Comparison of ENCODE assay signal across 8 cellular contexts in genomic region chr5:891837-892389, GRCh38. TPM values are rescaled to one million over a fixed set of nuclear protein-coding genes. Genes with fewer than 3 reads are reported as not detected.
DNase-seq lines count a peak whose midpoint lies in the region; ATAC-seq and TF ChIP-seq lines count a peak whose summit lies in the region.

No MANE protein-coding gene starts in this region.

- H3K79me2 ChIP-seq in KMS-11 (ENCODE audit: insufficient read depth, low read depth) (peaks cover 57% of the 10 kb centered on the region), hepatocyte (peaks cover 39% of the 10 kb centered on the region)

- H2AFZ ChIP-seq in KMS-11 (ENCODE audit: low read depth) (peak overlapping the region; percentile 48), hepatocyte (peak overlapping the region; percentile 89)

- H3K27me3 ChIP-seq in KMS-11 (ENCODE audit: insufficient read depth, low read depth) (no peaks in the 10 kb centered on the region), adrenal gland (no peaks in the 10 kb centered on the region), hepatocyte (no peaks in the 10 kb centered on the region), gastrocnemius medialis (no peaks in the 10 kb centered on the region)

- peak; percentile 8 for DNase-seq in A172 (ENCODE audit: low spot score)
- peak; percentile 64 for DNase-seq in GM13976 (ENCODE audit: low spot score)
- peak in 5 of 7 donors; percentile 23 to 40 (median 25) for DNase-seq in adrenal gland
- peak; percentile 38 for DNase-seq in hepatocyte (ENCODE audit: low spot score)
- no peak for DNase-seq in gastrocnemius medialis
- DNase-seq in HuH-7 (ENCODE audit: low spot score) = no peak

- TF ChIP-seq CTCF in GM13976 (IDR thresholded peaks at IDR 0.05; ENCODE audit: borderline replicate concordance, control extremely low read depth, extremely low read depth, insufficient read depth, missing control alignments) (no peak), KMS-11 (conservative IDR thresholded peaks at IDR 0.05; ENCODE audit: low read depth, low read length) (no peak), adrenal gland (IDR thresholded peaks at IDR 0.05) (no peak), hepatocyte (IDR thresholded peaks at IDR 0.05; ENCODE audit: poor library complexity) (no peak), gastrocnemius medialis (IDR thresholded peaks at IDR 0.05 in 4 of 5, conservative IDR thresholded peaks at IDR 0.05 in 1 of 5) (no peak)

- in situ Hi-C loops in GM13976 (cut with MboI; ENCODE audit: low sequenced_read_pairs, unreplicated experiment) = no loop called here
- in situ Hi-C loops in gastrocnemius medialis (cut with MboI; ENCODE audit: low sequenced_read_pairs in 4 of 4) = no loop called here

- H3K36me3 ChIP-seq in KMS-11 (ENCODE audit: insufficient read depth) (peaks cover 11% of the 10 kb centered on the region; the same call in 1 of the 2 replicates), adrenal gland (replicated peaks in 1 of 2) (peaks cover 0 to 35% of the 10 kb centered on the region in 2 donors), hepatocyte (replicated peaks; ENCODE audit: insufficient read depth, low read depth) (no peaks in the 10 kb centered on the region), gastrocnemius medialis (peaks cover 0 to 43% of the 10 kb centered on the region in 2 donors)

- no peaks in the 10 kb centered on the region for H3K9me3 ChIP-seq in adrenal gland (replicated peaks in 1 of 3)
- H3K9me3 ChIP-seq in hepatocyte (ENCODE audit: low read depth) = no peaks in the 10 kb centered on the region
- no peaks in the 10 kb centered on the region for H3K9me3 ChIP-seq in gastrocnemius medialis

- WGBS in adrenal gland, 4 donors = 9 to 15% (median 13%) methylated on average over 17 to 25 of the region's 25 CpGs
- WGBS in hepatocyte (ENCODE audit: low lambda C conversion rate, missing lambda C conversion rate) = 15% methylated on average over 24 of the region's 25 CpGs

- H3K4me3 ChIP-seq in KMS-11 (IDR thresholded peaks at IDR 0.05; ENCODE audit: insufficient read depth, low read depth, low read length) = no peak overlapping the region
- peak overlapping the region; percentile 1 to 100 (median 64) for H3K4me3 ChIP-seq in adrenal gland
- peak overlapping the region; percentile 85 for H3K4me3 ChIP-seq in hepatocyte
- peak overlapping the region; percentile 73 to 88 (median 78) for H3K4me3 ChIP-seq in gastrocnemius medialis

- peak overlapping the region; percentile 75 for H3K9ac ChIP-seq in KMS-11

- H3K27ac ChIP-seq in KMS-11 (peak overlapping the region; percentile 41), adrenal gland (peak overlapping the region in 4 of 5 donors; percentile 71 to 98 (median 76)), hepatocyte (peak overlapping the region; percentile 99), gastrocnemius medialis (peak overlapping the region; percentile 83 to 96 (median 92))

- no peaks in the 10 kb centered on the region for H3K9me2 ChIP-seq in hepatocyte (replicated peaks; ENCODE audit: insufficient read depth)

- H3K4me1 ChIP-seq in KMS-11 (ENCODE audit: low read depth, poor library complexity, severe bottlenecking) = peaks cover 20% of the 10 kb centered on the region
- H3K4me1 ChIP-seq in adrenal gland (replicated peaks in 1 of 2) = peaks cover 8 to 17% of the 10 kb centered on the region in 2 donors
- peaks cover 10% of the 10 kb centered on the region for H3K4me1 ChIP-seq in hepatocyte (ENCODE audit: insufficient read depth)
- peaks cover 15 to 16% of the 10 kb centered on the region in 2 donors for H3K4me1 ChIP-seq in gastrocnemius medialis

- ATAC-seq in gastrocnemius medialis (peak; percentile 45 to 57), GM18858 (IDR thresholded peaks at IDR 0.05; ENCODE audit: unreplicated experiment) (no peak)

- H4K20me1 ChIP-seq in KMS-11 (ENCODE audit: insufficient read depth) (no peaks in the 10 kb centered on the region), hepatocyte (ENCODE audit: insufficient read depth, poor library complexity, severe bottlenecking) (no peaks in the 10 kb centered on the region)

- intact Hi-C loops in adrenal gland (cut with DNase I) (loop anchor here in 1 of 2 donors (10.0 kb wide), 1 partner anchor 417 kb away; no protein-coding TSS in a partner anchor), gastrocnemius medialis (cut with DNase I; ENCODE audit: low total_unique reads) (loop anchor here (1.0 to 10.0 kb wide), 4 partner anchors 107 to 453 kb away; partner anchors contain the start of genes CEP72, CLPTM1L, TPPP and ZDHHC11B)

- H3K4me2 ChIP-seq in KMS-11 (peak overlapping the region; percentile 91), hepatocyte (peak overlapping the region; percentile 98)

- no peak for TF ChIP-seq POLR2A in adrenal gland (IDR thresholded peaks at IDR 0.05)
- TF ChIP-seq POLR2A in gastrocnemius medialis (IDR thresholded peaks at IDR 0.05) = no peak

RNA-seq across cellular contexts. Expression of gene BRD9, which starts 0.7 kb away (rescaled TPM):
- total RNA-seq in A172 (2014; rRNA removed; shearing (Covaris generic)) = 29.9 and 38.8 TPM in 2 replicates
- total RNA-seq in adrenal gland = 10 to 100 TPM; 11.3 to 32.4 (median 24.3) TPM
- polyA plus RNA-seq in adrenal gland = 10 to 100 TPM; 27.5 to 39.5 (median 35.5) TPM
- 16.5 and 20.3 TPM in 2 replicates for total RNA-seq in hepatocyte
- 17.8 and 22.0 TPM in 2 replicates for polyA plus RNA-seq in hepatocyte
- 10 to 100 TPM; 20.3 to 28.8 (median 22.2) TPM for total RNA-seq in gastrocnemius medialis

RNA-seq across cellular contexts. Expression of gene TRIP13, which starts 0.8 kb away (rescaled TPM):
- total RNA-seq in A172 (2014; rRNA removed; shearing (Covaris generic)) = 92.9 and 108 TPM in 2 replicates
- total RNA-seq in adrenal gland (1 to 10 TPM in 3 of 8 donors, under 1 TPM in 5; 0.30 to 2.5 (median 0.78) TPM), hepatocyte (6.5 and 9.4 TPM in 2 replicates), gastrocnemius medialis (1 to 10 TPM in 1 of 4 donors, under 1 TPM in 3; 0.41 to 1.6 (median 0.50) TPM)
- polyA plus RNA-seq in adrenal gland (1 to 10 TPM in 1 of 3 donors, under 1 TPM in 2; 0.32 to 5.0 (median 0.71) TPM), hepatocyte (8.7 and 9.2 TPM in 2 replicates)

RNA-seq across cellular contexts. Expression of gene ZDHHC11, which starts 41.1 kb away (rescaled TPM):
- 1.0 and 4.3 TPM in 2 replicates for total RNA-seq in A172 (2014; rRNA removed; shearing (Covaris generic))
- total RNA-seq in adrenal gland (1 to 10 TPM in 5 of 8 donors, under 1 TPM in 1, not detected in 2; 0.57 to 4.0 (median 2.6) TPM), hepatocyte (3.0 and 5.8 TPM in 2 replicates), gastrocnemius medialis (1 to 10 TPM in 2 of 4 donors, under 1 TPM in 1, not detected in 1; 0.85 to 3.8 (median 2.3) TPM)
- polyA plus RNA-seq in adrenal gland (1 to 10 TPM; 1.1 to 8.6 (median 4.3) TPM), hepatocyte (7.3 and 8.5 TPM in 2 replicates)

Comparison
In these comparisons a context has a peak if more than half of its experiments do, and no peak if none do; other contexts are left out.
1. DNase-seq: peak in A172 (single experiment), GM13976 (single experiment), adrenal gland (5 of 7) and hepatocyte (single experiment); none in gastrocnemius medialis (0 of 2) and HuH-7 (single experiment).
2. H3K27ac ChIP-seq: peak in every context shown above with its lines; median percentile 99 in hepatocyte; 92 in gastrocnemius medialis; 76 in adrenal gland; 41 in KMS-11.